ENCODE assay signal across 8 cellular contexts in genomic region chr1:29258974-29259801, GRCh38. TPM values are rescaled to one million over a fixed set of nuclear protein-coding genes. Genes with fewer than 3 reads are reported as not detected.
DNase-seq lines count a peak whose midpoint lies in the region; ATAC-seq and TF ChIP-seq lines count a peak whose summit lies in the region.

No MANE protein-coding gene starts in this region.

- POLR2A ChIA-PET in IMR-90 (lab: Charles Lee; ENCODE audit: unreplicated experiment): interaction anchor here (1.3 kb wide), 1 partner anchor 19 kb away, joined by 3 read pairs; no protein-coding TSS in a partner anchor

- no peaks in the 10 kb centered on the region for H3K27me3 ChIP-seq in IMR-90 (ENCODE audit: control insufficient read depth, insufficient read depth, low read length)

- no peaks in the 10 kb centered on the region for H3K36me3 Mint-ChIP-seq in stimulated activated memory B cell treated with anti-CD40 and anti-IgM and Interleukin-4, amounts not matched to agents 10 μg/mL and 1 μg/mL and 100 μg/mL, for 72 hours

- peak overlapping the region; percentile 79 for H3K4me2 ChIP-seq in IMR-90 (ENCODE audit: low read depth, low read length)

- no peak overlapping the region for H3K14ac ChIP-seq in IMR-90 (replicated peaks; ENCODE audit: low read depth, low read length)

- peak overlapping the region; percentile 76 for H3K4me3 Mint-ChIP-seq in stimulated activated memory B cell treated with anti-CD40 and anti-IgM and Interleukin-4, amounts not matched to agents 10 μg/mL and 1 μg/mL and 100 μg/mL, for 72 hours

- peaks cover 8% of the 10 kb centered on the region; the same call in 1 of the 2 replicates for H3K4me1 ChIP-seq in IMR-90 (ENCODE audit: control insufficient read depth, insufficient read depth, low read length)

- H3K27ac ChIP-seq in IMR-90 (ENCODE audit: insufficient read depth, low read length): no peak overlapping the region

- no peak overlapping the region for H3K56ac ChIP-seq in IMR-90 (ENCODE audit: extremely low read depth, insufficient read depth, low read length)

- no peak overlapping the region for H3K4ac ChIP-seq in IMR-90 (ENCODE audit: low read depth, low read length)

- H3K9ac ChIP-seq in IMR-90 (ENCODE audit: low read depth, low read length): peak overlapping the region; percentile 41; the same call in 1 of the 2 replicates

- H3K4me3 ChIP-seq in IMR-90 (ENCODE audit: insufficient read depth, low read depth, low read length) (peak overlapping the region; percentile 57), astrocyte of the spinal cord (ENCODE audit: low read depth, low read length) (peak overlapping the region; percentile 41)

- no peak overlapping the region for H3K23ac ChIP-seq in IMR-90 (ENCODE audit: low read depth, low read length)

- dilution Hi-C loops in IMR-90 (cut with HindIII; ENCODE audit: low sequenced_read_pairs, unreplicated experiment): no loop called here

- no peak overlapping the region for H2AK5ac ChIP-seq in IMR-90 (ENCODE audit: low read depth, low read length)

- H4K20me1 ChIP-seq in IMR-90 (ENCODE audit: insufficient read depth, low read length): no peaks in the 10 kb centered on the region; the same call in 1 of the 2 replicates

- intact Hi-C loops in IMR-90 (cut with micrococcal nuclease): no loop called here

- no peak overlapping the region for H2BK120ac ChIP-seq in IMR-90 (ENCODE audit: low read depth, low read length)

- H2BK5ac ChIP-seq in IMR-90 (ENCODE audit: low read depth, low read length, poor library complexity, severe bottlenecking): no peak overlapping the region

- H3K18ac ChIP-seq in IMR-90 (ENCODE audit: low read depth, low read length): no peak overlapping the region; the same call in 1 of the 2 replicates

- no peaks in the 10 kb centered on the region; a peak in 1 of 4 replicates for H3K79me1 ChIP-seq in IMR-90 (ENCODE audit: low read depth in 1 of 2, low read length in 2 of 2)

- H3K4me1 Mint-ChIP-seq in stimulated activated memory B cell treated with anti-CD40 and anti-IgM and Interleukin-4, amounts not matched to agents 10 μg/mL and 1 μg/mL and 100 μg/mL, for 72 hours: peaks cover 9% of the 10 kb centered on the region

- H2BK20ac ChIP-seq in IMR-90 (ENCODE audit: low read depth, low read length): no peak overlapping the region

- H2BK15ac ChIP-seq in IMR-90 (ENCODE audit: low read depth, low read length): no peak overlapping the region

- no TSS peak for BruUV-seq in IMR-90 (replicated peaks; lab: Mats Ljungman, UMichigan)

- H3K9me1 ChIP-seq in IMR-90 (ENCODE audit: insufficient read depth, low read length): 0 out of 2 replicates have a peak, but pooled peaks cover 8% of the 10 kb centered on the region

- H4K5ac ChIP-seq in IMR-90 (ENCODE audit: low read depth, low read length): no peak overlapping the region

- H2AFZ ChIP-seq in IMR-90 (replicated peaks; ENCODE audit: low read length, poor library complexity): peak overlapping the region; percentile 90

- ATAC-seq in IMR-90 (ENCODE audit: low read depth) (peak; percentile 41), HG03108 (IDR thresholded peaks at IDR 0.05; ENCODE audit: unreplicated experiment) (no peak), GM21360 (IDR thresholded peaks at IDR 0.05; ENCODE audit: unreplicated experiment) (no peak), HG02938 (IDR thresholded peaks at IDR 0.05; ENCODE audit: unreplicated experiment) (no peak)
- peak; percentile 54 for ATAC-seq in stimulated activated memory B cell treated with anti-CD40 and anti-IgM and Interleukin-4, amounts not matched to agents 10 μg/mL and 1 μg/mL and 100 μg/mL, for 72 hours

- no peak overlapping the region; a peak in 1 of 4 replicates for H4K8ac ChIP-seq in IMR-90 (ENCODE audit: low read depth in 2 of 2, low read length in 2 of 2)

- peaks cover 57% of the 10 kb centered on the region for H3K27me3 Mint-ChIP-seq in stimulated activated memory B cell treated with anti-CD40 and anti-IgM and Interleukin-4, amounts not matched to agents 10 μg/mL and 1 μg/mL and 100 μg/mL, for 72 hours

- H3K9me3 ChIP-seq in IMR-90 (ENCODE audit: control insufficient read depth, insufficient read depth, low read length): no peaks in the 10 kb centered on the region

- CTCF ChIA-PET in IMR-90 (lab: Yijun Ruan, JAX): no interaction called here

- no peak for TF ChIP-seq RAD21 in IMR-90 (IDR thresholded peaks at IDR 0.05; ENCODE audit: low read length)

- DNase-seq in IMR-90: no peak
- no peak for DNase-seq in astrocyte of the spinal cord (ENCODE audit: low read depth, low spot score)
- peak; percentile 15 for DNase-seq in iris pigment epithelial cell (ENCODE audit: low read depth)
- DNase-seq in NCI-H69 (lab: John Stamatoyannopoulos, UW): no peak

- TF ChIP-seq CTCF in IMR-90 (conservative IDR thresholded peaks at IDR 0.05; ENCODE audit: low read depth, low read length) (no peak), astrocyte of the spinal cord (IDR thresholded peaks at IDR 0.05; ENCODE audit: low read depth, low read length) (peak; percentile 6)

- no peaks in the 10 kb centered on the region for H3K9me3 Mint-ChIP-seq in stimulated activated memory B cell treated with anti-CD40 and anti-IgM and Interleukin-4, amounts not matched to agents 10 μg/mL and 1 μg/mL and 100 μg/mL, for 72 hours

- no peak overlapping the region for H2AK9ac ChIP-seq in IMR-90 (replicated peaks; ENCODE audit: low read depth, low read length, poor library complexity)

- no peak overlapping the region for H4K91ac ChIP-seq in IMR-90 (ENCODE audit: insufficient read depth, low read depth, low read length)

- no peak overlapping the region for H3K27ac Mint-ChIP-seq in stimulated activated memory B cell treated with anti-CD40 and anti-IgM and Interleukin-4, amounts not matched to agents 10 μg/mL and 1 μg/mL and 100 μg/mL, for 72 hours

- no peaks in the 10 kb centered on the region for H3K36me3 ChIP-seq in IMR-90 (ENCODE audit: control insufficient read depth, insufficient read depth, low read length)

- in situ Hi-C loops in IMR-90 (cut with MboI; ENCODE audit: low sequenced_read_pairs): no loop called here
- in situ Hi-C loops in astrocyte of the spinal cord (cut with HindIII; ENCODE audit: low sequenced_read_pairs): no loop called here

- no peak for TF ChIP-seq POLR2A in IMR-90 (IDR thresholded peaks at IDR 0.05; ENCODE audit: low read depth, low read length)

- WGBS in IMR-90 (ENCODE audit: extremely low coverage in 2 of 2, insufficient read length in 1 of 2), 2 experiments: 34% methylated on average over 7 of the region's 38 CpGs; no CpG with 5 or more reads in 1 of the 2 experiments

TF ChIP-seq in IMR-90, 13 proteins besides CTCF, POLR2A, EP300 and RAD21:
- TF ChIP-seq SMC3 (IDR thresholded peaks at IDR 0.05; ENCODE audit: low read depth, low read length) (no peak), FOS (IDR thresholded peaks at IDR 0.05; ENCODE audit: low read depth, low read length) (no peak), MXI1 (IDR thresholded peaks at IDR 0.05; ENCODE audit: borderline replicate concordance, low read depth, low read length) (no peak), MAZ (IDR thresholded peaks at IDR 0.05; ENCODE audit: borderline replicate concordance, low read depth, low read length) (no peak), CHD1 (IDR thresholded peaks at IDR 0.05; ENCODE audit: low read depth, low read length) (no peak), NFE2L2 (IDR thresholded peaks at IDR 0.05; ENCODE audit: low read depth, low read length) (no peak)
TF ChIP-seq in IMR-90: peak in this region for 0.

RNA-seq across cellular contexts. Expression of gene PTPRU, which starts 22.9 kb away (rescaled TPM):
- total RNA-seq in IMR-90 (2012; rRNA removed): 5.0 and 7.0 TPM in 2 replicates
- polyA plus RNA-seq in IMR-90 (2012; rRNA removed): 10.7 and 10.8 TPM in 2 replicates
- polyA plus RNA-seq in IMR-90 (2012; cell fraction: cytosol; rRNA removed): 12.3 and 16.6 TPM in 2 replicates
- polyA plus RNA-seq in IMR-90 (2012; cell fraction: nucleus; rRNA removed; ENCODE audit: low replicate concordance): 18.5 and 56.4 TPM in 2 replicates

RNA-seq across cellular contexts. Expression of gene MECR, which starts 28.5 kb away (rescaled TPM):
- 19.2 and 20.3 TPM in 2 replicates for total RNA-seq in IMR-90 (2012; rRNA removed)
- 24.8 and 38.1 TPM in 2 replicates for polyA plus RNA-seq in IMR-90 (2012; rRNA removed)
- polyA plus RNA-seq in IMR-90 (2012; cell fraction: cytosol; rRNA removed): 15.9 and 19.6 TPM in 2 replicates
- 25.0 and 29.9 TPM in 2 replicates for polyA plus RNA-seq in IMR-90 (2012; cell fraction: nucleus; rRNA removed; ENCODE audit: low replicate concordance)

Comparison
In these comparisons a context has a peak if more than half of its experiments do, and no peak if none do; other contexts are left out.
1. ATAC-seq: peak in IMR-90 (single experiment) and stimulated activated memory B cell treated with anti-CD40 and anti-IgM and Interleukin-4, amounts not matched to agents 10 μg/mL and 1 μg/mL and 100 μg/mL, for 72 hours (single experiment); none in HG03108 (single experiment), GM21360 (single experiment) and HG02938 (single experiment).